Comparison of ENCODE assay signal across 24 cellular contexts in genomic region chr16:81367821-81368220, GRCh38.
"Had no signal": no experiment of that assay in that cellular context is flagged by ENCODE, and none has a peak within 500 bp of the region (broad histone marks: within the 10 kb centered on the region; RNA-seq: fewer than 3 reads in every experiment).

No MANE protein-coding gene starts in this region.

- H3K27ac ChIP-seq: brain microvascular endothelial cell, epithelial cell of prostate, foreskin keratinocyte, lower lobe of right lung, psoas muscle, thoracic aorta, transverse colon had no signal

- DNase-seq: brain microvascular endothelial cell; central memory CD4-positive, alpha-beta T cell; cortex of kidney; effector memory CD4-positive, alpha-beta T cell; foreskin keratinocyte; head of caudate nucleus; hypothalamus; kidney glomerular epithelial cell; lower lobe of right lung; mesendoderm; naive B cell; nephron progenitor cell; psoas muscle; spleen; stimulated activated CD4-positive, alpha-beta T cell treated with anti-CD3 and anti-CD28 coated beads, Interleukin-15, amount 100 ng/mL, for 24 hours; stimulated activated CD4-positive, alpha-beta T cell treated with anti-CD3 and anti-CD28 coated beads, Interleukin-1b, Interleukin-23, amount 100 ng/mL, for 48 hours; stimulated activated CD4-positive, alpha-beta T cell treated with anti-CD3 and anti-CD28 coated beads, Interleukin-4, amount 100 ng/mL, for 24 hours; transverse colon had no signal

- ATAC-seq: foreskin keratinocyte; lower lobe of right lung; psoas muscle; stimulated activated memory B cell treated with anti-CD40 and anti-IgM and Interleukin-4, amounts not matched to agents 10 μg/mL and 1 μg/mL and 100 μg/mL, for 72 hours had no signal

- FAIRE-seq: endometrium, islet of Langerhans had no signal

- H3K4me1 ChIP-seq: foreskin keratinocyte, lower lobe of right lung, psoas muscle, transverse colon had no signal

- H3K9me3 ChIP-seq: esophagus muscularis mucosa, lower lobe of right lung, psoas muscle, spleen, thoracic aorta, transverse colon had no signal

- H3K27me3 ChIP-seq: brain microvascular endothelial cell, esophagus muscularis mucosa, foreskin keratinocyte, spleen, transverse colon had no signal

- H3K4me3 ChIP-seq: esophagus muscularis mucosa, lower lobe of right lung, psoas muscle, spleen, thoracic aorta, transverse colon had no signal
